ENCODE assay signal across 1 cellular context in genomic region chr7:116218051-116218645, GRCh38.
TF ChIP-seq lines count a peak whose summit lies in the region.

No MANE protein-coding gene starts in this region.

TF ChIP-seq in K562, 482 proteins besides CTCF, POLR2A, EP300 and RAD21 (continued from another document and continues in another):
- TF ChIP-seq CHD7 (IDR thresholded peaks at IDR 0.05; ENCODE audit: low read depth, low read length) (no peak), ZFPM2 (CRISPR knock-in tag; IDR thresholded peaks at IDR 0.05) (no peak), ZNF436 (CRISPR knock-in tag; IDR thresholded peaks at IDR 0.05) (no peak), ARID1B (IDR thresholded peaks at IDR 0.05) (peak; percentile 95), USF2 (CRISPR knock-in tag; IDR thresholded peaks at IDR 0.05) (no peak), ZNF347 (CRISPR knock-in tag; IDR thresholded peaks at IDR 0.05; ENCODE audit: low read depth) (no peak), DACH1 (IDR thresholded peaks at IDR 0.05; ENCODE audit: partially characterized antibody) (peak; percentile 76), CBX2 (IDR thresholded peaks at IDR 0.05; ENCODE audit: insufficient read depth, low read length, poor library complexity, severe bottlenecking) (no peak), SIN3A (IDR thresholded peaks at IDR 0.05; ENCODE audit: borderline replicate concordance in 2 of 2, control insufficient read depth in 1 of 2, low read depth in 2 of 2, low read length in 2 of 2) (no peak), TCFL5 (CRISPR knock-in tag; conservative IDR thresholded peaks at IDR 0.05) (peak; percentile 64; the same call in 1 of the 2 replicates), PBX2 (CRISPR knock-in tag; IDR thresholded peaks at IDR 0.05; ENCODE audit: low read depth) (no peak), PBX2 (tag; conservative IDR thresholded peaks at IDR 0.05; ENCODE audit: low read depth) (peak; percentile 75), CSDE1 (IDR thresholded peaks at IDR 0.05) (no peak; a peak in 1 of 4 replicates), RBM34 (IDR thresholded peaks at IDR 0.05; ENCODE audit: borderline replicate concordance, insufficient read depth, low read length) (no peak), HMG20B (CRISPR knock-in tag; IDR thresholded peaks at IDR 0.05) (no peak), AFF1 (IDR thresholded peaks at IDR 0.05; ENCODE audit: low read depth in 1 of 2, partially characterized antibody in 2 of 2) (no peak), MEF2D (tag; conservative IDR thresholded peaks at IDR 0.05; ENCODE audit: low read depth) (peak; percentile 77), ZBTB11 (CRISPR knock-in tag; IDR thresholded peaks at IDR 0.05) (0 out of 6 replicates have a peak, but pooled peaks of 1 of the 3 experiments have one; percentile 52), ZSCAN32 (CRISPR knock-in tag; IDR thresholded peaks at IDR 0.05) (no peak), C11orf30 (IDR thresholded peaks at IDR 0.05; ENCODE audit: low read depth) (peak; percentile 38; the same call in 1 of the 2 replicates), ZNF3 (CRISPR knock-in tag; IDR thresholded peaks at IDR 0.05) (no peak), ZNF197 (CRISPR knock-in tag; IDR thresholded peaks at IDR 0.05; ENCODE audit: low read depth) (peak; percentile 86), SMARCB1 (IDR thresholded peaks at IDR 0.05; ENCODE audit: insufficient read length, low read depth) (peak; percentile 96), ATF2 (CRISPR knock-in tag; IDR thresholded peaks at IDR 0.05) (no peak), BDP1 (IDR thresholded peaks at IDR 0.05; ENCODE audit: insufficient read depth, insufficient read length) (no peak), ARID3A (IDR thresholded peaks at IDR 0.05; ENCODE audit: borderline replicate concordance, low read depth, low read length) (peak; percentile 96; the same call in 1 of the 2 replicates), ZNF143 (CRISPR knock-in tag; IDR thresholded peaks at IDR 0.05) (no peak), MCM2 (IDR thresholded peaks at IDR 0.05; ENCODE audit: low read depth) (no peak), CREM (IDR thresholded peaks at IDR 0.05; ENCODE audit: low read depth) (peak; percentile 79), ZNF174 (CRISPR knock-in tag; IDR thresholded peaks at IDR 0.05) (no peak)
